Comparison of ENCODE assay signal across 16 cellular contexts in the genomic region with DNA sequence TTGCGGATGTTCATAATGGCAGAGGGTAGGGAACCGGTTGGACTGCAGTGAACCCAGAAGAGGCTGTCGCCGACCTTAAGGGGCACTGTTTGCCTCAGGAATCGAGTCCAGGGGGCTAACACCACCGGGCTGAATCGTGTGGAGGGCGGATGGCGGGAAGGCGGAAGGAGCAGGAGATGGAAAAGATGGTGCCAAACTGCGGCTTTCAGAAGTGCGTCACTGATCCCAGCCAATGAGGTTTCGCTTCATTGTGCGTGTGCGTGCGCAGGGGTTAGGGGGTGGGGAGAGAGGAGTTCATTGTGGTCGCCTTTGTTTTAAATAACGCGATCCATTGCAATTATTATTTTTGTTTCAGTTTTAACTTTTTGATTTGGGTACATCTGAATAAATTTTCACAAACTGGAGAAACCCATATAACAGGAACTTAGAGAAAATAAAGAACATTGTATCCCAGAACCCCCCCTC. TPM values are rescaled to one million over a fixed set of nuclear protein-coding genes. Genes with fewer than 3 reads are reported as not detected.
DNase-seq lines count a peak whose midpoint lies in the region; ATAC-seq and TF ChIP-seq lines count a peak whose summit lies in the region.
"Had no signal": no experiment of that assay in that cellular context is flagged by ENCODE, and none has a peak within 500 bp of the region (broad histone marks: within the 10 kb centered on the region; RNA-seq: fewer than 3 reads in every experiment).

TSS of gene NAA11 (minus strand) at position 198 of the 465 bp plus-strand sequence. CDS start at position 14, 184 bp downstream.

- no peaks in the 10 kb centered on the region for H3K36me3 Mint-ChIP-seq in CD8-positive, alpha-beta memory T cell
- H3K36me3 Mint-ChIP-seq in WTC11 = no peaks in the 10 kb centered on the region
- H3K36me3 Mint-ChIP-seq in stimulated activated naive B cell treated with anti-CD40 and anti-IgM and Interleukin-4, amounts not matched to agents 10 μg/mL and 1 μg/mL and 100 μg/mL, for 72 hours = no peaks in the 10 kb centered on the region
- H3K36me3 Mint-ChIP-seq: CD14-positive monocyte; CD8-positive, alpha-beta T cell had no signal

- no peak within 1 kb of the TSS for H3K27ac Mint-ChIP-seq in CD8-positive, alpha-beta memory T cell
- no peak within 1 kb of the TSS for H3K27ac Mint-ChIP-seq in WTC11
- H3K27ac Mint-ChIP-seq in stimulated activated naive B cell treated with anti-CD40 and anti-IgM and Interleukin-4, amounts not matched to agents 10 μg/mL and 1 μg/mL and 100 μg/mL, for 72 hours = peak within 1 kb of the TSS; percentile 37
- H3K27ac Mint-ChIP-seq: CD14-positive monocyte; CD8-positive, alpha-beta T cell; GM23338 had no signal

- TF ChIP-seq CTCF in WTC11 (IDR thresholded peaks at IDR 0.05) (no peak), GM10266 (IDR thresholded peaks at IDR 0.05; ENCODE audit: control insufficient read depth, insufficient read depth, low read depth, missing control alignments) (no peak)

- H3K9me3 ChIP-seq in CD8-positive, alpha-beta memory T cell (ENCODE audit: low read length) = no peaks in the 10 kb centered on the region
- H3K9me3 ChIP-seq: HAP-1 had no signal

- CTCF ChIA-PET in CD8-positive, alpha-beta memory T cell (lab: Charles Lee) = no interaction called here
- CTCF ChIA-PET in WTC11 (lab: Charles Lee) = no interaction called here

- no peaks in the 10 kb centered on the region for H3K27me3 ChIP-seq in CD8-positive, alpha-beta memory T cell (ENCODE audit: insufficient read depth, low read length, poor library complexity, severe bottlenecking)

- no peaks in the 10 kb centered on the region for H3K27me3 Mint-ChIP-seq in CD8-positive, alpha-beta memory T cell
- H3K27me3 Mint-ChIP-seq in WTC11 (ENCODE audit: low read depth) = no peaks in the 10 kb centered on the region
- no peaks in the 10 kb centered on the region for H3K27me3 Mint-ChIP-seq in stimulated activated naive B cell treated with anti-CD40 and anti-IgM and Interleukin-4, amounts not matched to agents 10 μg/mL and 1 μg/mL and 100 μg/mL, for 72 hours

- peaks cover 0 to 6% (median 0%) of the 10 kb centered on the region in 5 donors for H3K9me3 Mint-ChIP-seq in CD8-positive, alpha-beta memory T cell
- H3K9me3 Mint-ChIP-seq in WTC11 = peaks cover 4% of the 10 kb centered on the region; the same call in 1 of the 2 replicates
- peaks cover 0 to 4% of the 10 kb centered on the region in 2 donors for H3K9me3 Mint-ChIP-seq in stimulated activated naive B cell treated with anti-CD40 and anti-IgM and Interleukin-4, amounts not matched to agents 10 μg/mL and 1 μg/mL and 100 μg/mL, for 72 hours
- H3K9me3 Mint-ChIP-seq: CD8-positive, alpha-beta T cell; GM23338 had no signal

- ATAC-seq in WTC11 = peak; percentile 38; the same call in 1 of the 2 replicates
- no peak for ATAC-seq in stimulated activated naive B cell treated with anti-CD40 and anti-IgM and Interleukin-4, amounts not matched to agents 10 μg/mL and 1 μg/mL and 100 μg/mL, for 72 hours (replicated peaks)
- ATAC-seq: CD8-positive, alpha-beta T cell; GM23338; HepG2 had no signal

- H3K27ac ChIP-seq in CD8-positive, alpha-beta memory T cell (ENCODE audit: low read depth, low read length) = peak within 1 kb of the TSS; percentile 35
- H3K27ac ChIP-seq: 22Rv1 had no signal

- no peaks in the 10 kb centered on the region for H3K4me1 Mint-ChIP-seq in CD8-positive, alpha-beta memory T cell
- no peaks in the 10 kb centered on the region for H3K4me1 Mint-ChIP-seq in WTC11
- H3K4me1 Mint-ChIP-seq in stimulated activated naive B cell treated with anti-CD40 and anti-IgM and Interleukin-4, amounts not matched to agents 10 μg/mL and 1 μg/mL and 100 μg/mL, for 72 hours = no peaks in the 10 kb centered on the region
- H3K4me1 Mint-ChIP-seq: CD14-positive monocyte, GM23338 had no signal

- H3K36me3 ChIP-seq in CD8-positive, alpha-beta memory T cell (ENCODE audit: insufficient read depth, low read length) = no peaks in the 10 kb centered on the region
- H3K36me3 ChIP-seq: HAP-1 had no signal

- no peak within 1 kb of the TSS for H3K4me3 Mint-ChIP-seq in CD8-positive, alpha-beta memory T cell
- no peak within 1 kb of the TSS for H3K4me3 Mint-ChIP-seq in WTC11
- no peak within 1 kb of the TSS for H3K4me3 Mint-ChIP-seq in stimulated activated naive B cell treated with anti-CD40 and anti-IgM and Interleukin-4, amounts not matched to agents 10 μg/mL and 1 μg/mL and 100 μg/mL, for 72 hours
- H3K4me3 Mint-ChIP-seq: CD14-positive monocyte; CD8-positive, alpha-beta T cell; GM23338 had no signal

- POLR2A ChIA-PET in CD8-positive, alpha-beta memory T cell (lab: Charles Lee) = no interaction called here
- POLR2A ChIA-PET in WTC11 (lab: Charles Lee) = no interaction called here

- H3K4me3 ChIP-seq in CD8-positive, alpha-beta memory T cell (ENCODE audit: low read length) = no peak within 1 kb of the TSS
- H3K4me3 ChIP-seq: GM23338, HAP-1 had no signal

- DNase-seq in CD8-positive, alpha-beta memory T cell = no peak
- DNase-seq in NCI-H510A (lab: John Stamatoyannopoulos, UW) (peak; percentile 18), WTC11 (ENCODE audit: low spot score) (no peak), NCI-H1048 (lab: John Stamatoyannopoulos, UW) (no peak), GM10266 (ENCODE audit: extremely low spot score) (no peak), NCI-H128 (lab: John Stamatoyannopoulos, UW; ENCODE audit: unreplicated experiment) (no peak)
- no peak for DNase-seq in stimulated activated naive B cell treated with anti-CD40 and anti-IgM and Interleukin-4, amounts not matched to agents 10 μg/mL and 1 μg/mL and 100 μg/mL, for 72 hours
- DNase-seq: CD8-positive, alpha-beta T cell; EL had no signal

- no peaks in the 10 kb centered on the region for H3K4me1 ChIP-seq in CD8-positive, alpha-beta memory T cell (ENCODE audit: insufficient read depth, low read length)
- H3K4me1 ChIP-seq: HAP-1 had no signal

TF ChIP-seq in WTC11, 78 proteins besides CTCF, POLR2A, EP300 and RAD21:
- TF ChIP-seq FOXP1 (CRISPR knock-in tag; IDR thresholded peaks at IDR 0.05; ENCODE audit: borderline replicate concordance) (no peak), TEAD1 (CRISPR knock-in tag; IDR thresholded peaks at IDR 0.05) (no peak), ZNF263 (CRISPR knock-in tag; IDR thresholded peaks at IDR 0.05; ENCODE audit: low read depth) (no peak), GRHL2 (CRISPR knock-in tag; IDR thresholded peaks at IDR 0.05; ENCODE audit: insufficient replicate concordance, severe bottlenecking) (no peak), SOX15 (CRISPR knock-in tag; IDR thresholded peaks at IDR 0.05) (no peak), ZNF416 (CRISPR knock-in tag; IDR thresholded peaks at IDR 0.05) (no peak), FOXK1 (CRISPR knock-in tag; IDR thresholded peaks at IDR 0.05) (no peak), MYBL2 (CRISPR knock-in tag; IDR thresholded peaks at IDR 0.05) (no peak)
- TF ChIP-seq, protein P1, sequence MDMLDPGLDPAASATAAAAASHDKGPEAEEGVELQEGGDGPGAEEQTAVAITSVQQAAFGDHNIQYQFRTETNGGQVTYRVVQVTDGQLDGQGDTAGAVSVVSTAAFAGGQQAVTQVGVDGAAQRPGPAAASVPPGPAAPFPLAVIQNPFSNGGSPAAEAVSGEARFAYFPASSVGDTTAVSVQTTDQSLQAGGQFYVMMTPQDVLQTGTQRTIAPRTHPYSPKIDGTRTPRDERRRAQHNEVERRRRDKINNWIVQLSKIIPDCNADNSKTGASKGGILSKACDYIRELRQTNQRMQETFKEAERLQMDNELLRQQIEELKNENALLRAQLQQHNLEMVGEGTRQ (CRISPR knock-in tag; IDR thresholded peaks at IDR 0.05) = no peak

RNA-seq across cellular contexts. Expression of gene NAA11, which starts in this region (rescaled TPM):
- total RNA-seq in CD8-positive, alpha-beta memory T cell = not detected
- polyA plus RNA-seq in CD8-positive, alpha-beta memory T cell = not detected
- total RNA-seq in WTC11 (2021) = 0.09 TPM in 1 of 3 replicates, not detected in the others
- total RNA-seq: A673; CD8-positive, alpha-beta T cell; GM23338; HepG2 had no signal
- polyA plus RNA-seq: BJ, CD14-positive monocyte, GM23338, HepG2 had no signal

Comparison
In these comparisons a context has a peak if more than half of its experiments do, and no peak if none do; other contexts are left out.
1. Peak in ATAC-seq in WTC11; RNA of the gene not detected or under 1 TPM.